ENCODE assay signal across 22 cellular contexts in the genomic region with DNA sequence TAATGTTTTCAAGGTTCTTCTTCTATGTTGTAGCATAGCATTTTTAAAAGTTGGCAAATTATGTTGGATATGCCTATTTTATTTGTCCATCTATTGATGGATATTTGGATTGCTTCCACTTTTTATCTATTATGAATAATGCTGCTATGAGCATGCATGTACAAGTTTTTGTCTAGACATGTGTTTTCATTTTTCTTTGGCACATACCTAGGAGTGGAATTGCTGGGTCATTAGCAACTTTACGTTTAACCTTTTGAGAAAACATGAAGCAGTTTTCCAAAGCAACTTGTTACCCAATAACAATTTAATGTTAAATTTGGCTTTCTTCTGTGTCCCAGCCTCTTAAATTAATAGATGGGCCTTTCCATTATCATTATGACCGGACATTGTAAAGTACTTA. TPM values are rescaled to one million over a fixed set of nuclear protein-coding genes. Genes with fewer than 3 reads are reported as not detected.
"Had no signal": no experiment of that assay in that cellular context is flagged by ENCODE, and none has a peak within 500 bp of the region (broad histone marks: within the 10 kb centered on the region; RNA-seq: fewer than 3 reads in every experiment).

No MANE protein-coding gene starts in this region.

- H3K9me3 ChIP-seq: esophagus muscularis mucosa, gastrocnemius medialis, heart right ventricle, left lung, lower lobe of right lung had no signal

- H3K4me3 ChIP-seq: coronary artery, dorsolateral prefrontal cortex, esophagus muscularis mucosa, gastrocnemius medialis, heart right ventricle, left lung, lower lobe of right lung had no signal

- H3K27ac Mint-ChIP-seq: memory B cell; naive thymus-derived CD4-positive, alpha-beta T cell had no signal

- DNase-seq: dermis blood vessel endothelial cell; dorsolateral prefrontal cortex; effector CD4-positive, alpha-beta T cell; effector memory CD4-positive, alpha-beta T cell; foreskin melanocyte; gastrocnemius medialis; glutamatergic neuron; head of caudate nucleus; heart right ventricle; hippocampal formation; left cardiac atrium; left lung; left ventricle myocardium superior; lower lobe of right lung; mesendoderm; midbrain; naive thymus-derived CD4-positive, alpha-beta T cell had no signal

- H3K27me3 ChIP-seq: dorsolateral prefrontal cortex, esophagus muscularis mucosa, gastrocnemius medialis, left lung had no signal

- H3K9me3 Mint-ChIP-seq: memory B cell had no signal

- H3K4me1 Mint-ChIP-seq: memory B cell had no signal

- H3K27ac ChIP-seq: coronary artery, dorsolateral prefrontal cortex, esophagus muscularis mucosa, gastrocnemius medialis, heart right ventricle, left lung, lower lobe of right lung had no signal

- H3K4me1 ChIP-seq: esophagus muscularis mucosa, gastrocnemius medialis, heart right ventricle, left lung, lower lobe of right lung had no signal

- H3K4me3 Mint-ChIP-seq: memory B cell; naive thymus-derived CD4-positive, alpha-beta T cell had no signal

- H3K36me3 Mint-ChIP-seq: memory B cell; naive thymus-derived CD4-positive, alpha-beta T cell had no signal

- H3K36me3 ChIP-seq: esophagus muscularis mucosa, gastrocnemius medialis, heart right ventricle, left lung, lower lobe of right lung had no signal

- H3K27me3 Mint-ChIP-seq: memory B cell had no signal

RNA-seq across cellular contexts. Expression of a gene that starts 30.3 kb away (rescaled TPM):
- total RNA-seq: gastrocnemius medialis, glomerular endothelial cell, lung microvascular endothelial cell had no signal
